In genomic region chr7:73522081-73522818, GRCh38 we compare ENCODE assay signal across 1 cellular context.
TF ChIP-seq lines count a peak whose summit lies in the region.

TSS of gene BAZ1B (minus strand) at chr7:73522293. CDS start at chr7:73521933, 360 bp downstream.

TF ChIP-seq in K562, 482 proteins besides CTCF, POLR2A, EP300 and RAD21 (continued from another document and continues in another):
- TF ChIP-seq TBL1XR1 (IDR thresholded peaks at IDR 0.05; ENCODE audit: low read length in 2 of 2) (no peak; a peak in 1 of 4 replicates), MBD2 (IDR thresholded peaks at IDR 0.05; ENCODE audit: borderline replicate concordance, low read depth) (peak; percentile 98), E2F1 (CRISPR knock-in tag; IDR thresholded peaks at IDR 0.05) (peak; percentile 96), L3MBTL2 (IDR thresholded peaks at IDR 0.05) (peak; percentile 88), ZFPM2 (CRISPR knock-in tag; IDR thresholded peaks at IDR 0.05) (no peak), HDGF (IDR thresholded peaks at IDR 0.05) (no peak), HEY1 (CRISPR knock-in tag; IDR thresholded peaks at IDR 0.05; ENCODE audit: borderline replicate concordance) (no peak), GABPB1 (CRISPR knock-in tag; IDR thresholded peaks at IDR 0.05) (peak; percentile 84), CGGBP1 (CRISPR knock-in tag; IDR thresholded peaks at IDR 0.05) (peak; percentile 58), MAFF (IDR thresholded peaks at IDR 0.05; ENCODE audit: low read length) (no peak), TRIM25 (IDR thresholded peaks at IDR 0.05; ENCODE audit: borderline replicate concordance) (no peak), MCM7 (IDR thresholded peaks at IDR 0.05) (no peak), PTTG1 (tag; IDR thresholded peaks at IDR 0.05; ENCODE audit: low read depth) (no peak), THRB (CRISPR knock-in tag; conservative IDR thresholded peaks at IDR 0.05) (no peak; the same call in 1 of the 2 replicates), RBM14 (IDR thresholded peaks at IDR 0.05; ENCODE audit: borderline replicate concordance, insufficient read depth, low read depth, low read length) (no peak), KLF1 (tag; IDR thresholded peaks at IDR 0.05) (peak; percentile 93; the same call in 1 of the 2 replicates), HMGN3 (IDR thresholded peaks at IDR 0.05; ENCODE audit: borderline replicate concordance, extremely low read depth, insufficient read length, low read depth, low read length) (peak; percentile 70), ATF6 (CRISPR knock-in tag; IDR thresholded peaks at IDR 0.05) (peak; percentile 84), CBFA2T3 (IDR thresholded peaks at IDR 0.05) (no peak; the same call in 1 of the 2 replicates), SRSF3 (IDR thresholded peaks at IDR 0.05; ENCODE audit: insufficient read depth, low read length) (no peak), MYNN (IDR thresholded peaks at IDR 0.05) (no peak; the same call in 1 of the 2 replicates), MYNN (CRISPR knock-in tag; IDR thresholded peaks at IDR 0.05) (no peak), HMG20A (CRISPR knock-in tag; conservative IDR thresholded peaks at IDR 0.05) (no peak), REST (CRISPR knock-in tag; IDR thresholded peaks at IDR 0.05; ENCODE audit: low read depth) (peak; percentile 42; the same call in 1 of the 2 replicates), ETS2 (tag; IDR thresholded peaks at IDR 0.05; ENCODE audit: borderline replicate concordance, poor library complexity, severe bottlenecking) (no peak), SIRT6 (IDR thresholded peaks at IDR 0.05; ENCODE audit: low read depth, low read length) (no peak), HLTF (IDR thresholded peaks at IDR 0.05) (no peak), NONO (IDR thresholded peaks at IDR 0.05; ENCODE audit: low read depth in 2 of 2, low read length in 1 of 2) (peak; percentile 50 to 69; a peak in 2 of 4 replicates), KAT8 (IDR thresholded peaks at IDR 0.05; ENCODE audit: low read depth) (no peak), HCFC1 (IDR thresholded peaks at IDR 0.05; ENCODE audit: low read depth, low read length) (peak; percentile 59), POLR2AphosphoS5 (IDR thresholded peaks at IDR 0.05; ENCODE audit: control insufficient read depth, insufficient read depth, low read depth, low read length) (0 out of 2 replicates have a peak, but pooled peaks have one; percentile 64), ZMIZ1 (IDR thresholded peaks at IDR 0.05; ENCODE audit: low read depth in 2 of 2, low read length in 2 of 2) (no peak), SMARCA5 (IDR thresholded peaks at IDR 0.05) (no peak), ARHGAP35 (IDR thresholded peaks at IDR 0.05; ENCODE audit: partially characterized antibody) (no peak), RCOR1 (IDR thresholded peaks at IDR 0.05; ENCODE audit: borderline replicate concordance in 1 of 2, low read depth in 2 of 2, low read length in 2 of 2) (peak; percentile 47 to 69; a peak in 3 of 4 replicates)
- TF ChIP-seq, protein P1, sequence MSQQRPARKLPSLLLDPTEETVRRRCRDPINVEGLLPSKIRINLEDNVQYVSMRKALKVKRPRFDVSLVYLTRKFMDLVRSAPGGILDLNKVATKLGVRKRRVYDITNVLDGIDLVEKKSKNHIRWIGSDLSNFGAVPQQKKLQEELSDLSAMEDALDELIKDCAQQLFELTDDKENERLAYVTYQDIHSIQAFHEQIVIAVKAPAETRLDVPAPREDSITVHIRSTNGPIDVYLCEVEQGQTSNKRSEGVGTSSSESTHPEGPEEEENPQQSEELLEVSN (IDR thresholded peaks at IDR 0.05; ENCODE audit: borderline replicate concordance in 1 of 2, extremely low read depth in 1 of 2, insufficient read depth in 1 of 2, insufficient read length in 1 of 2, low read depth in 1 of 2, low read length in 1 of 2, poor library complexity in 1 of 2, severe bottlenecking in 1 of 2), result peak; percentile 70 to 87
- TF ChIP-seq, protein P2, sequence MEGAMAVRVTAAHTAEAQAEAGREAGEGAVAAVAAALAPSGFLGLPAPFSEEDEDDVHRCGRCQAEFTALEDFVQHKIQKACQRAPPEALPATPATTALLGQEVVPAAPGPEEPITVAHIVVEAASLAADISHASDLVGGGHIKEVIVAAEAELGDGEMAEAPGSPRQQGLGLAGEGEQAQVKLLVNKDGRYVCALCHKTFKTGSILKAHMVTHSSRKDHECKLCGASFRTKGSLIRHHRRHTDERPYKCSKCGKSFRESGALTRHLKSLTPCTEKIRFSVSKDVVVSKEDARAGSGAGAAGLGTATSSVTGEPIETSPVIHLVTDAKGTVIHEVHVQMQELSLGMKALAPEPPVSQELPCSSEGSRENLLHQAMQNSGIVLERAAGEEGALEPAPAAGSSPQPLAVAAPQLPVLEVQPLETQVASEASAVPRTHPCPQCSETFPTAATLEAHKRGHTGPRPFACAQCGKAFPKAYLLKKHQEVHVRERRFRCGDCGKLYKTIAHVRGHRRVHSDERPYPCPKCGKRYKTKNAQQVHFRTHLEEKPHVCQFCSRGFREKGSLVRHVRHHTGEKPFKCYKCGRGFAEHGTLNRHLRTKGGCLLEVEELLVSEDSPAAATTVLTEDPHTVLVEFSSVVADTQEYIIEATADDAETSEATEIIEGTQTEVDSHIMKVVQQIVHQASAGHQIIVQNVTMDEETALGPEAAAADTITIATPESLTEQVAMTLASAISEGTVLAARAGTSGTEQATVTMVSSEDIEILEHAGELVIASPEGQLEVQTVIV (CRISPR knock-in tag; IDR thresholded peaks at IDR 0.05; ENCODE audit: borderline replicate concordance), result no peak
- TF ChIP-seq, protein P3, sequence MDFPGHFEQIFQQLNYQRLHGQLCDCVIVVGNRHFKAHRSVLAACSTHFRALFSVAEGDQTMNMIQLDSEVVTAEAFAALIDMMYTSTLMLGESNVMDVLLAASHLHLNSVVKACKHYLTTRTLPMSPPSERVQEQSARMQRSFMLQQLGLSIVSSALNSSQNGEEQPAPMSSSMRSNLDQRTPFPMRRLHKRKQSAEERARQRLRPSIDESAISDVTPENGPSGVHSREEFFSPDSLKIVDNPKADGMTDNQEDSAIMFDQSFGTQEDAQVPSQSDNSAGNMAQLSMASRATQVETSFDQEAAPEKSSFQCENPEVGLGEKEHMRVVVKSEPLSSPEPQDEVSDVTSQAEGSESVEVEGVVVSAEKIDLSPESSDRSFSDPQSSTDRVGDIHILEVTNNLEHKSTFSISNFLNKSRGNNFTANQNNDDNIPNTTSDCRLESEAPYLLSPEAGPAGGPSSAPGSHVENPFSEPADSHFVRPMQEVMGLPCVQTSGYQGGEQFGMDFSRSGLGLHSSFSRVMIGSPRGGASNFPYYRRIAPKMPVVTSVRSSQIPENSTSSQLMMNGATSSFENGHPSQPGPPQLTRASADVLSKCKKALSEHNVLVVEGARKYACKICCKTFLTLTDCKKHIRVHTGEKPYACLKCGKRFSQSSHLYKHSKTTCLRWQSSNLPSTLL (IDR thresholded peaks at IDR 0.05), result no peak
- TF ChIP-seq, protein P4, sequence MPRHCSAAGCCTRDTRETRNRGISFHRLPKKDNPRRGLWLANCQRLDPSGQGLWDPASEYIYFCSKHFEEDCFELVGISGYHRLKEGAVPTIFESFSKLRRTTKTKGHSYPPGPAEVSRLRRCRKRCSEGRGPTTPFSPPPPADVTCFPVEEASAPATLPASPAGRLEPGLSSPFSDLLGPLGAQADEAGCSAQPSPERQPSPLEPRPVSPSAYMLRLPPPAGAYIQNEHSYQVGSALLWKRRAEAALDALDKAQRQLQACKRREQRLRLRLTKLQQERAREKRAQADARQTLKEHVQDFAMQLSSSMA (CRISPR knock-in tag; IDR thresholded peaks at IDR 0.05), result no peak
